18 cellular contexts compared by ENCODE assay signal in genomic region chr1:12128120-12128519, GRCh38. TPM values are rescaled to one million over a fixed set of nuclear protein-coding genes. Genes with fewer than 3 reads are reported as not detected.
DNase-seq lines count a peak whose midpoint lies in the region; ATAC-seq, FAIRE-seq and TF ChIP-seq lines count a peak whose summit lies in the region.
"Had no signal": no experiment of that assay in that cellular context is flagged by ENCODE, and none has a peak within 500 bp of the region (broad histone marks: within the 10 kb centered on the region; RNA-seq: fewer than 3 reads in every experiment).

No MANE protein-coding gene starts in this region.

- in situ Hi-C loops in K562 (cut with MboI) = loop anchor here (5.0 to 10.0 kb wide), 2 partner anchors 84 to 527 kb away; no protein-coding TSS in a partner anchor

- DNase-seq in activated CD8-positive, alpha-beta T cell treated with anti-CD3 and anti-CD28 coated beads for 36 hours = no peak
- DNase-seq in activated CD8-positive, alpha-beta T cell treated with anti-CD3 and anti-CD28 coated beads, Interleukin-2, amount 10 ng/mL, durations not matched to agents 7 days and 5 days = no peak
- DNase-seq in activated B cell treated with CpG ODN at 0.5 μM for 24 hours (no peak), K562 (ENCODE audit: extremely low read depth in 1 of 4, low spot score in 3 of 4) (no peak), NCI-H69 (lab: John Stamatoyannopoulos, UW) (no peak), CD14-positive monocyte (ENCODE audit: low spot score) (no peak), amygdala (lab: John Stamatoyannopoulos, UW) (no peak)
- DNase-seq: Calu3, HCEC 1CT, Kasumi-1, NCI-H1105 treated with DMSO at 0.1 percent for 48 hours, NCI-H187 treated with DMSO at 0.1 percent for 48 hours, NCI-H446, NCI-H774 had no signal

- H3K36me3 Mint-ChIP-seq in activated CD8-positive, alpha-beta T cell treated with anti-CD3 and anti-CD28 coated beads for 36 hours (ENCODE audit: low read depth) = no peaks in the 10 kb centered on the region
- no peaks in the 10 kb centered on the region for H3K36me3 Mint-ChIP-seq in activated CD8-positive, alpha-beta T cell treated with anti-CD3 and anti-CD28 coated beads, Interleukin-2, amount 10 ng/mL, durations not matched to agents 7 days and 5 days (ENCODE audit: low read depth)
- H3K36me3 Mint-ChIP-seq in activated B cell treated with CpG ODN at 0.5 μM for 24 hours (ENCODE audit: low read depth) = no peaks in the 10 kb centered on the region
- H3K36me3 Mint-ChIP-seq in CD14-positive monocyte = peaks cover 22 to 41% of the 10 kb centered on the region in 2 donors

- peak overlapping the region in 1 of 11 experiments; percentile 58; a peak in 2 of 22 replicates for H3K27ac ChIP-seq in BLaER1 treated with 17β-estradiol and CSF1 and Interleukin-3, amounts not matched to agents 10 nM and 100 nM
- H3K27ac ChIP-seq in K562 (ENCODE audit: extremely low read depth, low read depth, low read length) = no peak overlapping the region

- peaks cover 0 to 10% (median 0%) of the 10 kb centered on the region in 11 experiments; a peak in 5 of 22 replicates for H3K36me3 ChIP-seq in BLaER1 treated with 17β-estradiol and CSF1 and Interleukin-3, amounts not matched to agents 10 nM and 100 nM
- H3K36me3 ChIP-seq in K562 (ENCODE audit: control insufficient read depth, insufficient read depth, low read length) = peaks cover 35% of the 10 kb centered on the region; the same call in 2 of the 3 replicates

- peaks cover 67% of the 10 kb centered on the region for H3K4me1 Mint-ChIP-seq in activated CD8-positive, alpha-beta T cell treated with anti-CD3 and anti-CD28 coated beads for 36 hours (ENCODE audit: low read depth)
- H3K4me1 Mint-ChIP-seq in activated CD8-positive, alpha-beta T cell treated with anti-CD3 and anti-CD28 coated beads, Interleukin-2, amount 10 ng/mL, durations not matched to agents 7 days and 5 days (ENCODE audit: low read depth) = peaks cover 46% of the 10 kb centered on the region
- H3K4me1 Mint-ChIP-seq in activated B cell treated with CpG ODN at 0.5 μM for 24 hours = peaks cover 48% of the 10 kb centered on the region
- H3K4me1 Mint-ChIP-seq in CD14-positive monocyte = peaks cover 75% of the 10 kb centered on the region

- no peaks in the 10 kb centered on the region for H3K9me1 ChIP-seq in K562 (ENCODE audit: control insufficient read depth, insufficient read depth, low read length)

- H3K9me3 ChIP-seq in BLaER1 treated with 17β-estradiol and CSF1 and Interleukin-3, amounts not matched to agents 10 nM and 100 nM (replicated peaks in 1 of 11) = no peaks in the 10 kb centered on the region
- no peaks in the 10 kb centered on the region for H3K9me3 ChIP-seq in K562 (replicated peaks; ENCODE audit: control insufficient read depth, insufficient read depth, low read depth, low read length)

- ATAC-seq in activated CD8-positive, alpha-beta T cell treated with anti-CD3 and anti-CD28 coated beads for 36 hours = no peak
- no peak for ATAC-seq in activated CD8-positive, alpha-beta T cell treated with anti-CD3 and anti-CD28 coated beads, Interleukin-2, amount 10 ng/mL, durations not matched to agents 7 days and 5 days
- ATAC-seq in activated B cell treated with CpG ODN at 0.5 μM for 24 hours (ENCODE audit: low read depth) (no peak), K562 (no peak)
- ATAC-seq: HepG2 had no signal

- H3K9ac ChIP-seq in BLaER1 treated with 17β-estradiol and CSF1 and Interleukin-3, amounts not matched to agents 10 nM and 100 nM = peak overlapping the region in 2 of 11 experiments; percentile 63 to 75; a peak in 2 of 22 replicates
- H3K9ac ChIP-seq in K562 (ENCODE audit: insufficient read depth in 1 of 2, low read depth in 2 of 2, low read length in 2 of 2) = peak overlapping the region in 1 of 2 experiments; percentile 62; a peak in 1 of 4 replicates

- CTCF ChIA-PET in activated CD8-positive, alpha-beta T cell treated with anti-CD3 and anti-CD28 coated beads for 36 hours (lab: Charles Lee) = interaction anchor here (0.9 to 11.7 kb wide), 2 partner anchors 22 to 78 kb away, joined by 3 to 395 read pairs; no protein-coding TSS in a partner anchor
- CTCF ChIA-PET in activated CD8-positive, alpha-beta T cell treated with anti-CD3 and anti-CD28 coated beads, Interleukin-2, amount 10 ng/mL, durations not matched to agents 7 days and 5 days (lab: Charles Lee) = interaction anchor here (1.5 to 11.7 kb wide), 5 partner anchors 14 to 78 kb away, joined by 5 to 369 read pairs (median 94); no protein-coding TSS in a partner anchor
- CTCF ChIA-PET in activated B cell treated with CpG ODN at 0.5 μM for 24 hours (lab: Charles Lee) (no interaction called here), K562 (lab: Yijun Ruan, JAX; ENCODE audit: low intra/inter-chr PET ratio) (interaction anchor here (7.5 kb wide), 1 partner anchor 81 kb away, joined by 195 read pairs; no protein-coding TSS in a partner anchor)

- H2AFZ ChIP-seq in K562 (ENCODE audit: low read depth, low read length) = no peak overlapping the region

- H3K27ac Mint-ChIP-seq in activated CD8-positive, alpha-beta T cell treated with anti-CD3 and anti-CD28 coated beads for 36 hours = peak overlapping the region; percentile 98
- H3K27ac Mint-ChIP-seq in activated CD8-positive, alpha-beta T cell treated with anti-CD3 and anti-CD28 coated beads, Interleukin-2, amount 10 ng/mL, durations not matched to agents 7 days and 5 days = no peak overlapping the region
- H3K27ac Mint-ChIP-seq in activated B cell treated with CpG ODN at 0.5 μM for 24 hours (peak overlapping the region; percentile 41), CD14-positive monocyte (no peak overlapping the region)

- FAIRE-seq in K562 (lab: Jason Lieb, UNC) = no peak
- FAIRE-seq: A204.1, HepG2 had no signal

- WGBS in K562 (ENCODE audit: insufficient coverage, low coverage, missing lambda C conversion rate) = 77% methylated on average over 12 of the region's 15 CpGs

- TF ChIP-seq POLR2A in K562 (conservative IDR thresholded peaks at IDR 0.05) = no peak

- H3K27me3 ChIP-seq in BLaER1 treated with 17β-estradiol and CSF1 and Interleukin-3, amounts not matched to agents 10 nM and 100 nM = no peaks in the 10 kb centered on the region
- no peaks in the 10 kb centered on the region for H3K27me3 ChIP-seq in K562 (ENCODE audit: control insufficient read depth in 2 of 2, insufficient read depth in 2 of 2, low read length in 2 of 2)

- peaks cover 34 to 81% (median 60%) of the 10 kb centered on the region in 10 experiments for H3K4me1 ChIP-seq in BLaER1 treated with 17β-estradiol and CSF1 and Interleukin-3, amounts not matched to agents 10 nM and 100 nM
- H3K4me1 ChIP-seq in K562 (replicated peaks in 1 of 2; ENCODE audit: control insufficient read depth in 2 of 2, insufficient read depth in 2 of 2, low read length in 2 of 2) = peaks cover 7 to 15% of the 10 kb centered on the region in 2 experiments; a peak in 4 of 5 replicates

- BruUV-seq in K562 (replicated peaks; lab: Mats Ljungman, UMichigan) = no TSS peak

- peak overlapping the region; percentile 64 for H3K4me3 Mint-ChIP-seq in activated CD8-positive, alpha-beta T cell treated with anti-CD3 and anti-CD28 coated beads for 36 hours
- no peak overlapping the region for H3K4me3 Mint-ChIP-seq in activated CD8-positive, alpha-beta T cell treated with anti-CD3 and anti-CD28 coated beads, Interleukin-2, amount 10 ng/mL, durations not matched to agents 7 days and 5 days
- no peak overlapping the region for H3K4me3 Mint-ChIP-seq in activated B cell treated with CpG ODN at 0.5 μM for 24 hours
- H3K4me3 Mint-ChIP-seq in CD14-positive monocyte = peak overlapping the region in 1 of 2 donors; percentile 91

- H3K79me2 ChIP-seq in K562 (ENCODE audit: control insufficient read depth, insufficient read depth, low read length) = no peaks in the 10 kb centered on the region

- H3K27me3 Mint-ChIP-seq in activated CD8-positive, alpha-beta T cell treated with anti-CD3 and anti-CD28 coated beads for 36 hours = no peaks in the 10 kb centered on the region
- H3K27me3 Mint-ChIP-seq in activated CD8-positive, alpha-beta T cell treated with anti-CD3 and anti-CD28 coated beads, Interleukin-2, amount 10 ng/mL, durations not matched to agents 7 days and 5 days (ENCODE audit: low read depth) = no peaks in the 10 kb centered on the region
- H3K27me3 Mint-ChIP-seq in activated B cell treated with CpG ODN at 0.5 μM for 24 hours (no peaks in the 10 kb centered on the region), CD14-positive monocyte (ENCODE audit: low read depth in 3 of 3) (peaks cover 0 to 5% (median 2%) of the 10 kb centered on the region in 3 donors)

- no peak for TF ChIP-seq RAD21 in K562 (CRISPR knock-in tag; conservative IDR thresholded peaks at IDR 0.05 in 1 of 2, IDR thresholded peaks at IDR 0.05 in 1 of 2)

- no peak for TF ChIP-seq CTCF in activated CD8-positive, alpha-beta T cell treated with anti-CD3 and anti-CD28 coated beads for 36 hours (IDR thresholded peaks at IDR 0.05)
- TF ChIP-seq CTCF in activated B cell treated with CpG ODN at 0.5 μM for 24 hours (IDR thresholded peaks at IDR 0.05) (no peak), K562 (IDR thresholded peaks at IDR 0.05 in 2 of 3, conservative IDR thresholded peaks at IDR 0.05 in 1 of 3; ENCODE audit: insufficient read depth in 2 of 3, low read depth in 1 of 3, low read length in 3 of 3) (no peak), CD14-positive monocyte (IDR thresholded peaks at IDR 0.05) (no peak)

- no peak overlapping the region for H3K4me3 ChIP-seq in BLaER1 treated with 17β-estradiol and CSF1 and Interleukin-3, amounts not matched to agents 10 nM and 100 nM
- no peak overlapping the region for H3K4me3 ChIP-seq in K562

- H3K4me2 ChIP-seq in BLaER1 treated with 17β-estradiol and CSF1 and Interleukin-3, amounts not matched to agents 10 nM and 100 nM = peak overlapping the region in 6 of 11 experiments; percentile 5 to 93 (median 56); a peak in 7 of 22 replicates
- H3K4me2 ChIP-seq in K562 (ENCODE audit: insufficient read depth, low read length) = no peak overlapping the region

- H4K20me1 ChIP-seq in BLaER1 treated with 17β-estradiol and CSF1 and Interleukin-3, amounts not matched to agents 10 nM and 100 nM = no peaks in the 10 kb centered on the region
- H4K20me1 ChIP-seq in K562 (replicated peaks; ENCODE audit: control insufficient read depth, insufficient read depth, low read length) = no peaks in the 10 kb centered on the region

- POLR2A ChIA-PET in activated CD8-positive, alpha-beta T cell treated with anti-CD3 and anti-CD28 coated beads for 36 hours (lab: Charles Lee) = interaction anchor here (0.7 to 4.9 kb wide), 5 partner anchors 30 to 220 kb away, joined by 3 to 51 read pairs (median 5); no protein-coding TSS in a partner anchor
- POLR2A ChIA-PET in activated CD8-positive, alpha-beta T cell treated with anti-CD3 and anti-CD28 coated beads, Interleukin-2, amount 10 ng/mL, durations not matched to agents 7 days and 5 days (lab: Charles Lee) = interaction anchor here (0.6 kb wide), 1 partner anchor 220 kb away, joined by 3 read pairs; no protein-coding TSS in a partner anchor
- POLR2A ChIA-PET in activated B cell treated with CpG ODN at 0.5 μM for 24 hours (lab: Charles Lee) (interaction anchor here (1.0 to 6.0 kb wide), 3 partner anchors 34 to 79 kb away, joined by 3 to 103 read pairs (median 34); partner anchors contain the start of gene TNFRSF1B), K562 (lab: Yijun Ruan, JAX) (interaction anchor here (0.6 kb wide), 1 partner anchor 72 kb away, joined by 3 read pairs; no protein-coding TSS in a partner anchor)

- no peaks in the 10 kb centered on the region for H3K9me3 Mint-ChIP-seq in activated CD8-positive, alpha-beta T cell treated with anti-CD3 and anti-CD28 coated beads for 36 hours
- H3K9me3 Mint-ChIP-seq in activated CD8-positive, alpha-beta T cell treated with anti-CD3 and anti-CD28 coated beads, Interleukin-2, amount 10 ng/mL, durations not matched to agents 7 days and 5 days (ENCODE audit: insufficient read depth) = no peaks in the 10 kb centered on the region
- H3K9me3 Mint-ChIP-seq in activated B cell treated with CpG ODN at 0.5 μM for 24 hours (no peaks in the 10 kb centered on the region), CD14-positive monocyte (peaks cover 0 to 4% (median 0%) of the 10 kb centered on the region in 7 donors)

- no peak for TF ChIP-seq EP300 in K562 (IDR thresholded peaks at IDR 0.05; ENCODE audit: low read length)

- intact Hi-C loops in activated CD8-positive, alpha-beta T cell treated with anti-CD3 and anti-CD28 coated beads for 36 hours (cut with micrococcal nuclease) = loop anchor here (5.0 kb wide), 2 partner anchors 34 to 49 kb away; no protein-coding TSS in a partner anchor
- intact Hi-C loops in activated B cell treated with CpG ODN at 0.5 μM for 24 hours (cut with micrococcal nuclease) (no loop called here), K562 (cut with micrococcal nuclease) (loop anchor here (5.0 to 10.0 kb wide), 2 partner anchors 529 to 647 kb away; partner anchors contain the start of gene PRAMEF12), CD14-positive monocyte (cut with micrococcal nuclease) (loop anchor here (5.0 kb wide), 1 partner anchor 39 kb away; the partner anchor contains the start of gene TNFRSF1B (in 2 of the 2))

RNA-seq across cellular contexts. Expression of gene TNFRSF1B, which starts 38.7 kb away (rescaled TPM):
- 100 to 1,000 TPM; 173 to 191 TPM for total RNA-seq in activated CD8-positive, alpha-beta T cell treated with anti-CD3 and anti-CD28 coated beads for 36 hours
- 100 to 1,000 TPM; 274 to 284 TPM for total RNA-seq in activated CD8-positive, alpha-beta T cell treated with anti-CD3 and anti-CD28 coated beads, Interleukin-2, amount 10 ng/mL, durations not matched to agents 7 days and 5 days
- 89.0 and 98.6 TPM in 2 replicates for total RNA-seq in activated B cell treated with CpG ODN at 0.5 μM for 24 hours
- total RNA-seq in K562 (2011; cell fraction: chromatin; rRNA removed; ENCODE audit: low replicate concordance) = 26.1 and 74.5 TPM in 2 replicates
- total RNA-seq in K562 (2011; cell fraction: nucleolus; rRNA removed) = 83.4 and 97.6 TPM in 2 replicates
- 68.4 and 69.2 TPM in 2 replicates for total RNA-seq in K562 (2011; cell fraction: nucleoplasm; rRNA removed)
- 40.8 and 54.1 TPM in 2 replicates for total RNA-seq in K562 (2014; rRNA removed)
- total RNA-seq in K562 (2014; rRNA removed; fragmentation: Illumina TruSeq; extraction: Trizol) = 17.5 and 22.7 TPM in 2 replicates
- total RNA-seq in K562 (2015; rRNA removed; fragmentation: Illumina TruSeq; extraction: Trizol) = 21.7 and 23.1 TPM in 2 replicates
- 91.3 and 91.6 TPM in 2 replicates for total RNA-seq in K562 (2021)
- 36.0 and 48.1 TPM in 2 replicates for polyA plus RNA-seq in K562 (2011; rRNA removed)
- 54.9 and 115 TPM in 2 replicates for polyA plus RNA-seq in K562 (2011; cell fraction: cytosol; rRNA removed)
- polyA plus RNA-seq in K562 (2011; cell fraction: nucleus; rRNA removed) = 12.4 and 19.5 TPM in 2 replicates
- 37.7 and 41.4 TPM in 2 replicates for polyA plus RNA-seq in K562 (2012)
- 40.9 and 48.0 TPM in 2 replicates for polyA plus RNA-seq in K562 (2014; fragmentation: Illumina TruSeq; extraction: Trizol)
- 1 to 10 TPM; 8.8 to 9.0 TPM for polyA plus RNA-seq in K562 (2014; fragmentation: Nextera tagmentation; extraction: Ambion mirVana)
- polyA plus RNA-seq in K562 (2014; rRNA removed) = 43.7 and 47.2 TPM in 2 replicates
- 19.0 and 26.6 TPM in 2 replicates for polyA minus RNA-seq in K562 (2011; rRNA and poly(A)+ RNA removed)
- polyA minus RNA-seq in K562 (2011; cell fraction: cytosol; rRNA and poly(A)+ RNA removed) = 46.3 and 70.4 TPM in 2 replicates
- 13.3 and 24.2 TPM in 2 replicates for polyA minus RNA-seq in K562 (2011; cell fraction: nucleus; rRNA and poly(A)+ RNA removed)
- 100 to 1,000 TPM; 436 to 761 TPM for polyA plus RNA-seq in CD14-positive monocyte
- total RNA-seq: G401 had no signal

Comparison
In these comparisons a context has a peak if more than half of its experiments do, and no peak if none do; other contexts are left out.
1. H3K27ac Mint-ChIP-seq: peak in activated CD8-positive, alpha-beta T cell treated with anti-CD3 and anti-CD28 coated beads for 36 hours (single experiment) and activated B cell treated with CpG ODN at 0.5 μM for 24 hours (single experiment); none in activated CD8-positive, alpha-beta T cell treated with anti-CD3 and anti-CD28 coated beads, Interleukin-2, amount 10 ng/mL, durations not matched to agents 7 days and 5 days (single experiment) and CD14-positive monocyte (0 of 7).